Comparison of ENCODE assay signal across 19 cellular contexts in the genomic region with DNA sequence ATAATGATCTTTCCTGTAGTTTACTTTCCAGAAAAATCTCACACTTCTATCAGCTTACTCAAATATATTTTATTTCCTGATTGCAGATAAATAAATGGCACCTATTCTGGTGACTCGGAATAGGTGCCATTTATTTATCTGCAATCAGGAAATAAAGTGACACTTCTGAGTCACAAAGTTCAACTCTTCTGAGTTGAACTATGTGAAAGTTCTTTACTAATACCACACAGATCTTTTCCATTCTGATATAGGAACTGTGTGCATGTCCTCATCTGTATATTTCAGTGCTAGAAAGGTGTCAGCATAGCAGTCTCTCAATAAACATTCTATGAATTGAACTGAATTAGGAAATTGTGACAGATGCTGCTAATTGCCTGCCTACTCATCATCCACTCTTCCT. TPM values are rescaled to one million over a fixed set of nuclear protein-coding genes. Genes with fewer than 3 reads are reported as not detected.
"Had no signal": no experiment of that assay in that cellular context is flagged by ENCODE, and none has a peak within 500 bp of the region (broad histone marks: within the 10 kb centered on the region; RNA-seq: fewer than 3 reads in every experiment).

No MANE protein-coding gene starts in this region.

- H3K4me2 ChIP-seq: smooth muscle cell had no signal

- H3K36me3 ChIP-seq: heart right ventricle, right atrium auricular region, stomach, thoracic aorta had no signal

- H3K9me3 ChIP-seq: heart right ventricle, right atrium auricular region, stomach, thoracic aorta had no signal

- H3K36me3 Mint-ChIP-seq: naive thymus-derived CD4-positive, alpha-beta T cell; stimulated activated memory B cell treated with anti-CD40 and anti-IgM and Interleukin-4, amounts not matched to agents 10 μg/mL and 1 μg/mL and 100 μg/mL, for 72 hours had no signal

- H3K9me3 Mint-ChIP-seq: naive thymus-derived CD4-positive, alpha-beta T cell; stimulated activated memory B cell treated with anti-CD40 and anti-IgM and Interleukin-4, amounts not matched to agents 10 μg/mL and 1 μg/mL and 100 μg/mL, for 72 hours had no signal

- H3K4me3 ChIP-seq: dorsolateral prefrontal cortex, heart right ventricle, right atrium auricular region, smooth muscle cell, stomach, thoracic aorta had no signal

- ATAC-seq: esophagus mucosa; heart right ventricle; left lobe of liver; naive thymus-derived CD4-positive, alpha-beta T cell; stimulated activated memory B cell treated with anti-CD40 and anti-IgM and Interleukin-4, amounts not matched to agents 10 μg/mL and 1 μg/mL and 100 μg/mL, for 72 hours had no signal

- DNase-seq: cortex of kidney; dorsolateral prefrontal cortex; effector CD8-positive, alpha-beta T cell; heart right ventricle; hypothalamus; islet precursor cell; mammary epithelial cell; naive thymus-derived CD4-positive, alpha-beta T cell; stimulated activated CD4-positive, alpha-beta T cell treated with anti-CD3 and anti-CD28 coated beads, Interleukin-2, amount 100 ng/mL, for 48 hours; stomach; substantia nigra; trophoblast cell had no signal

- H3K4me3 Mint-ChIP-seq: naive thymus-derived CD4-positive, alpha-beta T cell; neural crest cell; stimulated activated memory B cell treated with anti-CD40 and anti-IgM and Interleukin-4, amounts not matched to agents 10 μg/mL and 1 μg/mL and 100 μg/mL, for 72 hours had no signal

- H3K27me3 ChIP-seq: heart right ventricle, right atrium auricular region, stomach had no signal

- H3K27ac Mint-ChIP-seq: naive thymus-derived CD4-positive, alpha-beta T cell; stimulated activated memory B cell treated with anti-CD40 and anti-IgM and Interleukin-4, amounts not matched to agents 10 μg/mL and 1 μg/mL and 100 μg/mL, for 72 hours had no signal

- H3K27ac ChIP-seq: dorsolateral prefrontal cortex, heart right ventricle, right atrium auricular region, thoracic aorta had no signal

- H3K4me1 ChIP-seq: right atrium auricular region had no signal

RNA-seq across cellular contexts. Expression of a gene that starts 4.9 kb away (rescaled TPM):
- total RNA-seq: naive thymus-derived CD4-positive, alpha-beta T cell had no signal
- polyA plus RNA-seq: mammary epithelial cell; naive thymus-derived CD4-positive, alpha-beta T cell had no signal
